Comparison of ENCODE assay signal across 9 cellular contexts in genomic region chr9:128704356-128704670, GRCh38. TPM values are rescaled to one million over a fixed set of nuclear protein-coding genes. Genes with fewer than 3 reads are reported as not detected.
DNase-seq lines count a peak whose midpoint lies in the region; ATAC-seq and TF ChIP-seq lines count a peak whose summit lies in the region.
"Had no signal": no experiment of that assay in that cellular context is flagged by ENCODE, and none has a peak within 500 bp of the region (broad histone marks: within the 10 kb centered on the region; RNA-seq: fewer than 3 reads in every experiment).

No MANE protein-coding gene starts in this region.

- H3K9me3 Mint-ChIP-seq in activated naive CD4-positive, alpha-beta T cell treated with anti-CD3 and anti-CD28 coated beads for 36 hours = no peaks in the 10 kb centered on the region
- H3K9me3 Mint-ChIP-seq in activated naive CD4-positive, alpha-beta T cell treated with anti-CD3 and anti-CD28 coated beads, Interleukin-2, amount 50 U/mL, for 72 hours = no peaks in the 10 kb centered on the region

- intact Hi-C loops in activated naive CD4-positive, alpha-beta T cell treated with anti-CD3 and anti-CD28 coated beads for 36 hours (cut with micrococcal nuclease) = no loop called here

- DNase-seq in activated naive CD4-positive, alpha-beta T cell treated with anti-CD3 and anti-CD28 coated beads for 36 hours = no peak
- DNase-seq in activated naive CD4-positive, alpha-beta T cell treated with anti-CD3 and anti-CD28 coated beads, Interleukin-2, amount 50 U/mL, for 72 hours (ENCODE audit: low spot score in 2 of 2) = no peak
- DNase-seq in T-helper 17 cell (no peak), globus pallidus (ENCODE audit: low spot score) (no peak), amniotic stem cell (lab: John Stamatoyannopoulos, UW) (no peak)
- DNase-seq: HCEC 1CT had no signal

- H3K27ac ChIP-seq in liver (ENCODE audit: low read depth in 1 of 2, low read length in 2 of 2) = peak overlapping the region; percentile 9 to 18
- peak overlapping the region; percentile 69 for H3K27ac ChIP-seq in subcutaneous abdominal adipose tissue (ENCODE audit: low read depth, low read length)

- no peak overlapping the region for H3K27ac Mint-ChIP-seq in activated naive CD4-positive, alpha-beta T cell treated with anti-CD3 and anti-CD28 coated beads for 36 hours
- no peak overlapping the region for H3K27ac Mint-ChIP-seq in activated naive CD4-positive, alpha-beta T cell treated with anti-CD3 and anti-CD28 coated beads, Interleukin-2, amount 50 U/mL, for 72 hours
- no peak overlapping the region for H3K27ac Mint-ChIP-seq in T-helper 17 cell

- ATAC-seq in activated naive CD4-positive, alpha-beta T cell treated with anti-CD3 and anti-CD28 coated beads, Interleukin-2, amount 50 U/mL, for 72 hours = no peak
- ATAC-seq in T-helper 17 cell = no peak
- no peak for ATAC-seq in HG02588 (IDR thresholded peaks at IDR 0.05; ENCODE audit: unreplicated experiment)

- H3K9ac ChIP-seq in liver (ENCODE audit: low read depth in 1 of 2, low read length in 2 of 2) (no peak overlapping the region), subcutaneous abdominal adipose tissue (ENCODE audit: low read length in 5 of 5) (peak overlapping the region in 1 of 5 donors; percentile 20)

- H3K9me3 ChIP-seq in T-helper 17 cell (ENCODE audit: control insufficient read depth, low read length, poor library complexity, severe bottlenecking) (no peaks in the 10 kb centered on the region), liver (ENCODE audit: control insufficient read depth in 4 of 4, low read length in 3 of 4) (no peaks in the 10 kb centered on the region), subcutaneous abdominal adipose tissue (ENCODE audit: control insufficient read depth in 5 of 5, low read length in 5 of 5) (no peaks in the 10 kb centered on the region)

- peaks cover 13% of the 10 kb centered on the region for H3K4me1 Mint-ChIP-seq in activated naive CD4-positive, alpha-beta T cell treated with anti-CD3 and anti-CD28 coated beads for 36 hours (ENCODE audit: low read depth)
- peaks cover 7% of the 10 kb centered on the region for H3K4me1 Mint-ChIP-seq in T-helper 17 cell

- no peaks in the 10 kb centered on the region for H3K36me3 Mint-ChIP-seq in activated naive CD4-positive, alpha-beta T cell treated with anti-CD3 and anti-CD28 coated beads for 36 hours (ENCODE audit: low read depth)
- no peaks in the 10 kb centered on the region for H3K36me3 Mint-ChIP-seq in activated naive CD4-positive, alpha-beta T cell treated with anti-CD3 and anti-CD28 coated beads, Interleukin-2, amount 50 U/mL, for 72 hours
- no peaks in the 10 kb centered on the region for H3K36me3 Mint-ChIP-seq in T-helper 17 cell (ENCODE audit: low read depth)

- H3K27me3 ChIP-seq in liver (ENCODE audit: control insufficient read depth in 4 of 4, insufficient read depth in 4 of 4, low read length in 3 of 4) (no peaks in the 10 kb centered on the region), subcutaneous abdominal adipose tissue (ENCODE audit: control insufficient read depth in 5 of 5, insufficient read depth in 4 of 5, low read length in 5 of 5) (no peaks in the 10 kb centered on the region)

- no peaks in the 10 kb centered on the region for H3K27me3 Mint-ChIP-seq in activated naive CD4-positive, alpha-beta T cell treated with anti-CD3 and anti-CD28 coated beads for 36 hours (ENCODE audit: low read depth)
- H3K27me3 Mint-ChIP-seq in T-helper 17 cell = no peaks in the 10 kb centered on the region

- TF ChIP-seq RAD21 in liver (IDR thresholded peaks at IDR 0.05) = no peak

- WGBS in liver = 93% methylated on average over 5 of the region's 5 CpGs

- H3K36me3 ChIP-seq in liver (ENCODE audit: control insufficient read depth in 4 of 4, insufficient read depth in 3 of 4, low read depth in 1 of 4, low read length in 3 of 4) (no peaks in the 10 kb centered on the region), subcutaneous abdominal adipose tissue (ENCODE audit: control insufficient read depth in 5 of 5, insufficient read depth in 5 of 5, low read length in 5 of 5) (peaks cover 0 to 13% (median 6%) of the 10 kb centered on the region in 5 donors)

- CTCF ChIA-PET in activated naive CD4-positive, alpha-beta T cell treated with anti-CD3 and anti-CD28 coated beads for 36 hours (lab: Charles Lee) = interaction anchor here (1.9 kb wide), 1 partner anchor 21 kb away, joined by 5 read pairs; the partner anchor contains the start of gene ZDHHC12

- H3K4me1 ChIP-seq in liver (ENCODE audit: control insufficient read depth in 4 of 4, insufficient read depth in 4 of 4, low read length in 3 of 4) = peaks cover 0 to 8% (median 0%) of the 10 kb centered on the region in 4 donors
- peaks cover 1 to 22% (median 19%) of the 10 kb centered on the region in 5 donors for H3K4me1 ChIP-seq in subcutaneous abdominal adipose tissue (ENCODE audit: control insufficient read depth in 5 of 5, insufficient read depth in 5 of 5, low read length in 5 of 5)

- H3K4me3 Mint-ChIP-seq in activated naive CD4-positive, alpha-beta T cell treated with anti-CD3 and anti-CD28 coated beads for 36 hours = peak overlapping the region; percentile 34
- H3K4me3 Mint-ChIP-seq in T-helper 17 cell = peak overlapping the region; percentile 92

- TF ChIP-seq CTCF in liver (IDR thresholded peaks at IDR 0.05; ENCODE audit: low read depth, low read length, missing input control) = no peak

- no peak overlapping the region for H3K4me3 ChIP-seq in liver (ENCODE audit: low read depth in 1 of 3, low read length in 3 of 3)
- peak overlapping the region in 4 of 5 donors; percentile 29 to 75 (median 68) for H3K4me3 ChIP-seq in subcutaneous abdominal adipose tissue (ENCODE audit: low read depth in 1 of 5, low read length in 5 of 5)

TF ChIP-seq in liver, 16 proteins besides CTCF, POLR2A, EP300 and RAD21:
- no peak for TF ChIP-seq JUND (IDR thresholded peaks at IDR 0.05)
- TF ChIP-seq FOXA2 (IDR thresholded peaks at IDR 0.05) = no peak
- TF ChIP-seq YY1 (IDR thresholded peaks at IDR 0.05) = no peak
- TF ChIP-seq TAF1 (conservative IDR thresholded peaks at IDR 0.05) = no peak
- TF ChIP-seq RXRA (IDR thresholded peaks at IDR 0.05) = no peak
- TF ChIP-seq GABPA (IDR thresholded peaks at IDR 0.05 in 1 of 2, conservative IDR thresholded peaks at IDR 0.05 in 1 of 2) = no peak
- no peak for TF ChIP-seq FOXA1 (IDR thresholded peaks at IDR 0.05)
- TF ChIP-seq HNF4G (IDR thresholded peaks at IDR 0.05) = no peak
- TF ChIP-seq, protein P1, sequence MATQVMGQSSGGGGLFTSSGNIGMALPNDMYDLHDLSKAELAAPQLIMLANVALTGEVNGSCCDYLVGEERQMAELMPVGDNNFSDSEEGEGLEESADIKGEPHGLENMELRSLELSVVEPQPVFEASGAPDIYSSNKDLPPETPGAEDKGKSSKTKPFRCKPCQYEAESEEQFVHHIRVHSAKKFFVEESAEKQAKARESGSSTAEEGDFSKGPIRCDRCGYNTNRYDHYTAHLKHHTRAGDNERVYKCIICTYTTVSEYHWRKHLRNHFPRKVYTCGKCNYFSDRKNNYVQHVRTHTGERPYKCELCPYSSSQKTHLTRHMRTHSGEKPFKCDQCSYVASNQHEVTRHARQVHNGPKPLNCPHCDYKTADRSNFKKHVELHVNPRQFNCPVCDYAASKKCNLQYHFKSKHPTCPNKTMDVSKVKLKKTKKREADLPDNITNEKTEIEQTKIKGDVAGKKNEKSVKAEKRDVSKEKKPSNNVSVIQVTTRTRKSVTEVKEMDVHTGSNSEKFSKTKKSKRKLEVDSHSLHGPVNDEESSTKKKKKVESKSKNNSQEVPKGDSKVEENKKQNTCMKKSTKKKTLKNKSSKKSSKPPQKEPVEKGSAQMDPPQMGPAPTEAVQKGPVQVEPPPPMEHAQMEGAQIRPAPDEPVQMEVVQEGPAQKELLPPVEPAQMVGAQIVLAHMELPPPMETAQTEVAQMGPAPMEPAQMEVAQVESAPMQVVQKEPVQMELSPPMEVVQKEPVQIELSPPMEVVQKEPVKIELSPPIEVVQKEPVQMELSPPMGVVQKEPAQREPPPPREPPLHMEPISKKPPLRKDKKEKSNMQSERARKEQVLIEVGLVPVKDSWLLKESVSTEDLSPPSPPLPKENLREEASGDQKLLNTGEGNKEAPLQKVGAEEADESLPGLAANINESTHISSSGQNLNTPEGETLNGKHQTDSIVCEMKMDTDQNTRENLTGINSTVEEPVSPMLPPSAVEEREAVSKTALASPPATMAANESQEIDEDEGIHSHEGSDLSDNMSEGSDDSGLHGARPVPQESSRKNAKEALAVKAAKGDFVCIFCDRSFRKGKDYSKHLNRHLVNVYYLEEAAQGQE (IDR thresholded peaks at IDR 0.05) = no peak
TF ChIP-seq in liver: peak in this region for 0.

RNA-seq across cellular contexts. Expression of gene PKN3, which starts 2.0 kb away (rescaled TPM):
- total RNA-seq in activated naive CD4-positive, alpha-beta T cell treated with anti-CD3 and anti-CD28 coated beads for 36 hours = 1 to 10 TPM; 6.3 to 7.3 TPM
- 10 to 100 TPM; 10.7 to 14.0 TPM for total RNA-seq in activated naive CD4-positive, alpha-beta T cell treated with anti-CD3 and anti-CD28 coated beads, Interleukin-2, amount 50 U/mL, for 72 hours
- total RNA-seq in T-helper 17 cell (1 to 10 TPM in 1 of 2 donors, under 1 TPM in 1; 0.96 to 2.0 TPM), liver (1 to 10 TPM; 2.0 to 4.2 TPM)
- 1 to 10 TPM in 1 of 2 donors, under 1 TPM in 1; 0.61 to 1.1 TPM for polyA plus RNA-seq in liver

RNA-seq across cellular contexts. Expression of gene SET, which starts 15.3 kb away (rescaled TPM):
- total RNA-seq in activated naive CD4-positive, alpha-beta T cell treated with anti-CD3 and anti-CD28 coated beads for 36 hours = 100 to 1,000 TPM; 669 to 771 TPM
- total RNA-seq in activated naive CD4-positive, alpha-beta T cell treated with anti-CD3 and anti-CD28 coated beads, Interleukin-2, amount 50 U/mL, for 72 hours = 100 to 1,000 TPM; 499 to 548 TPM
- 100 to 1,000 TPM; 223 to 231 TPM for total RNA-seq in T-helper 17 cell
- total RNA-seq in liver = 10 to 100 TPM; 79.9 to 95.6 TPM
- polyA plus RNA-seq in liver = 10 to 100 TPM; 58.2 to 58.8 TPM

RNA-seq across cellular contexts. Expression of gene ZDHHC12, which starts 19.6 kb away (rescaled TPM):
- total RNA-seq in activated naive CD4-positive, alpha-beta T cell treated with anti-CD3 and anti-CD28 coated beads for 36 hours = 10 to 100 TPM; 50.9 to 53.1 TPM
- total RNA-seq in activated naive CD4-positive, alpha-beta T cell treated with anti-CD3 and anti-CD28 coated beads, Interleukin-2, amount 50 U/mL, for 72 hours = 10 to 100 TPM; 56.2 to 59.9 TPM
- total RNA-seq in T-helper 17 cell = 10 to 100 TPM; 23.5 to 26.9 TPM
- total RNA-seq in liver = 10 to 100 TPM; 24.7 to 29.7 TPM
- 10 to 100 TPM; 30.9 to 48.2 TPM for polyA plus RNA-seq in liver

RNA-seq across cellular contexts. Expression of gene DYNC2I2, which starts 47.7 kb away (rescaled TPM):
- 10 to 100 TPM; 32.4 to 32.8 TPM for total RNA-seq in activated naive CD4-positive, alpha-beta T cell treated with anti-CD3 and anti-CD28 coated beads for 36 hours
- total RNA-seq in activated naive CD4-positive, alpha-beta T cell treated with anti-CD3 and anti-CD28 coated beads, Interleukin-2, amount 50 U/mL, for 72 hours = 10 to 100 TPM; 22.2 to 27.3 TPM
- 1 to 10 TPM; 3.7 to 3.8 TPM for total RNA-seq in T-helper 17 cell
- total RNA-seq in liver = 10 to 100 TPM; 10.9 to 58.0 TPM
- 10 to 100 TPM; 18.5 to 20.7 TPM for polyA plus RNA-seq in liver

Comparison
In these comparisons a context has a peak if more than half of its experiments do, and no peak if none do; other contexts are left out.
1. H3K4me3 ChIP-seq: peak in subcutaneous abdominal adipose tissue (4 of 5); none in liver (0 of 3).